17 cellular contexts compared by ENCODE assay signal in genomic region chrX:50967734-50968133, GRCh38. TPM values are rescaled to one million over a fixed set of nuclear protein-coding genes. Genes with fewer than 3 reads are reported as not detected.
"Had no signal": no experiment of that assay in that cellular context is flagged by ENCODE, and none has a peak within 500 bp of the region (broad histone marks: within the 10 kb centered on the region; RNA-seq: fewer than 3 reads in every experiment).

No MANE protein-coding gene starts in this region.

- ATAC-seq: activated CD8-positive, alpha-beta memory T cell treated with anti-CD3 and anti-CD28 coated beads, Interleukin-2, amount 10 ng/mL, durations not matched to agents 7 days and 5 days; natural killer cell; sciatic nerve had no signal

- DNase-seq: activated CD4-positive, alpha-beta T cell treated with anti-CD3 and anti-CD28 coated beads for 1 hour; activated CD4-positive, alpha-beta T cell treated with anti-CD3 and anti-CD28 coated beads, Interleukin-2, amount 50 U/mL, for 48 hours; activated CD8-positive, alpha-beta memory T cell treated with anti-CD3 and anti-CD28 coated beads, Interleukin-2, amount 10 ng/mL, durations not matched to agents 7 days and 5 days; activated effector memory CD4-positive, alpha-beta T cell treated with Interleukin-2 at 50 U/mL for 16 hours; activated T-cell treated with anti-CD3 and anti-CD28 coated beads, Interleukin-2, amount 50 U/mL, for 24 hours; effector CD4-positive, alpha-beta T cell; hypothalamus; natural killer cell; nucleus accumbens; stimulated activated CD4-positive, alpha-beta T cell treated with anti-CD3 and anti-CD28 coated beads, Interleukin-12 subunit alpha, Interleukin-12 subunit beta, amount 100 ng/mL, for 4 hours; stimulated activated naive CD4-positive, alpha-beta T cell treated with Interleukin-2 at 50 U/mL for 16 hours; trophoblast cell had no signal

RNA-seq across cellular contexts. Expression of gene BMP15, which starts 57.2 kb away (rescaled TPM):
- total RNA-seq: activated CD8-positive, alpha-beta memory T cell treated with anti-CD3 and anti-CD28 coated beads, Interleukin-2, amount 10 ng/mL, durations not matched to agents 7 days and 5 days; cardiac septum; endothelial cell of umbilical vein; mucosa of gallbladder; natural killer cell; progenitor cell of endocrine pancreas; sciatic nerve had no signal
